Comparison of ENCODE assay signal across 8 cellular contexts in the genomic region with DNA sequence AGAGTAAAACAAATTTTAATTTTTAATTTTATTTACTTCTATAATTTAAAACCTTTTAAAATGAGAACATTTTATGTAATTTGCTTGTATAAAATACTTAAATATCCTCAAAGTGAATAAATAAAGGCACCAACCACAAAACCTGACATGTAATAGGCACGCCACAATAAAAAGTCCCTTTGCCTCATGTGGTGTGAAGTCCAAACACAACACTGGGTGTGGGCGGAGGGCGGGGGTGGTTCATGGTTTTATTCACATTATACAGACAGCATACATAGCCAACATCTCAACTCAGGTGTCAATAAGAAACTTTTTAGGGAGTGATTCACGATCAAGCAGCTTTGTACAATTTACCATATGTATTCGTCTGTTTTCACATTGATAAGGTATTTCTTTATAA.
"Had no signal": no experiment of that assay in that cellular context is flagged by ENCODE, and none has a peak within 500 bp of the region (broad histone marks: within the 10 kb centered on the region; RNA-seq: fewer than 3 reads in every experiment).

No MANE protein-coding gene starts in this region.

- H3K27ac Mint-ChIP-seq: IgD-negative memory B cell had no signal

- DNase-seq: IMR-90, KBM-7, KG1 had no signal

- H3K27me3 Mint-ChIP-seq: IgD-negative memory B cell had no signal

- FAIRE-seq: HepG2, HTR-8/SVneo, K562 had no signal

- ATAC-seq: HepG2, K562 had no signal

- H3K27ac ChIP-seq: HL-60 had no signal

- H3K4me1 Mint-ChIP-seq: IgD-negative memory B cell had no signal

- H3K4me3 Mint-ChIP-seq: IgD-negative memory B cell had no signal

- H3K4me3 ChIP-seq: K562 had no signal
